Comparison of ENCODE assay signal across 25 cellular contexts in genomic region chr1:49111931-49112330, GRCh38.
DNase-seq lines count a peak whose midpoint lies in the region; ATAC-seq, FAIRE-seq and TF ChIP-seq lines count a peak whose summit lies in the region.
"Had no signal": no experiment of that assay in that cellular context is flagged by ENCODE, and none has a peak within 500 bp of the region (broad histone marks: within the 10 kb centered on the region; RNA-seq: fewer than 3 reads in every experiment).

No MANE protein-coding gene starts in this region.

- H3K9me3 ChIP-seq in osteoblast (ENCODE audit: low read depth, low read length): no peaks in the 10 kb centered on the region
- H3K9me3 ChIP-seq: A549, BE2C had no signal

- H3K79me2 ChIP-seq in osteoblast (ENCODE audit: insufficient read depth, low read length): no peaks in the 10 kb centered on the region

- H2AFZ ChIP-seq in osteoblast (ENCODE audit: low read length): no peak overlapping the region
- H2AFZ ChIP-seq: GM23248 had no signal

- H3K4me1 ChIP-seq in osteoblast (ENCODE audit: insufficient read depth, low read length) (no peaks in the 10 kb centered on the region), foreskin keratinocyte (no peaks in the 10 kb centered on the region)
- H3K4me1 ChIP-seq: A549; BE2C; BLaER1 treated with 17β-estradiol and CSF1 and Interleukin-3, amounts not matched to agents 10 nM and 100 nM had no signal

- H3K27ac ChIP-seq in osteoblast (ENCODE audit: low read depth, low read length): no peak overlapping the region
- H3K27ac ChIP-seq in foreskin keratinocyte: no peak overlapping the region
- H3K27ac ChIP-seq: A549; BLaER1 treated with 17β-estradiol and CSF1 and Interleukin-3, amounts not matched to agents 10 nM and 100 nM; GM23248 had no signal

- no peaks in the 10 kb centered on the region for H3K36me3 ChIP-seq in osteoblast (ENCODE audit: insufficient read depth, low read length)
- H3K36me3 ChIP-seq: BE2C; BLaER1 treated with 17β-estradiol and CSF1 and Interleukin-3, amounts not matched to agents 10 nM and 100 nM had no signal

- no peaks in the 10 kb centered on the region for H4K20me1 ChIP-seq in osteoblast (ENCODE audit: insufficient read depth, low read length)
- H4K20me1 ChIP-seq: BLaER1 treated with 17β-estradiol and CSF1 and Interleukin-3, amounts not matched to agents 10 nM and 100 nM had no signal

- no peak for TF ChIP-seq CTCF in osteoblast (IDR thresholded peaks at IDR 0.05; ENCODE audit: extremely low read depth, low read depth, low read length)
- TF ChIP-seq CTCF in foreskin keratinocyte (conservative IDR thresholded peaks at IDR 0.05): no peak

- FAIRE-seq in RCC 7860 (lab: Jason Lieb, UNC): no peak
- FAIRE-seq: A549, D721Med, GM12878, GM19239, H1 had no signal

- H3K4me2 ChIP-seq in osteoblast (ENCODE audit: insufficient read depth, low read length): no peak overlapping the region
- H3K4me2 ChIP-seq: A549; BLaER1 treated with 17β-estradiol and CSF1 and Interleukin-3, amounts not matched to agents 10 nM and 100 nM had no signal

- H3K27me3 ChIP-seq in osteoblast (ENCODE audit: insufficient read depth, low read length) (no peaks in the 10 kb centered on the region), foreskin keratinocyte (no peaks in the 10 kb centered on the region)
- H3K27me3 ChIP-seq: BE2C; BLaER1 treated with 17β-estradiol and CSF1 and Interleukin-3, amounts not matched to agents 10 nM and 100 nM had no signal

- DNase-seq in RCC 7860 (ENCODE audit: low spot score): peak; percentile 38
- DNase-seq in glomerular visceral epithelial cell (ENCODE audit: extremely low spot score): peak; percentile 13
- DNase-seq in osteoblast (ENCODE audit: insufficient read length, low spot score, missing footprints): peak; percentile 18
- no peak for DNase-seq in epidermal melanocyte (ENCODE audit: insufficient read length, low spot score)
- no peak for DNase-seq in foreskin keratinocyte
- no peak for DNase-seq in activated effector memory CD4-positive, alpha-beta T cell treated with Interleukin-2 at 50 U/mL for 16 hours
- DNase-seq: 8988T; ACHN; AML-193; BE2C; CD4-positive, alpha-beta T cell; CD8-positive, alpha-beta memory T cell; DMS 273 treated with DMSO at 0.1 percent for 48 hours; DMS79; EL; GDM1; GM23248; H7; HCEC 1CT had no signal

- no peak overlapping the region for H3K4me3 ChIP-seq in osteoblast (ENCODE audit: insufficient read depth, low read length)
- H3K4me3 ChIP-seq: A549; BLaER1 treated with 17β-estradiol and CSF1 and Interleukin-3, amounts not matched to agents 10 nM and 100 nM; GM12878; GM23248 had no signal

- ATAC-seq in foreskin keratinocyte: no peak
- ATAC-seq: A549, GM12878 had no signal

Comparison
In these comparisons a context has a peak if more than half of its experiments do, and no peak if none do; other contexts are left out.
1. DNase-seq: peak in RCC 7860 (single experiment), glomerular visceral epithelial cell (single experiment) and osteoblast (single experiment); none in epidermal melanocyte (single experiment), foreskin keratinocyte (0 of 2) and activated effector memory CD4-positive, alpha-beta T cell treated with Interleukin-2 at 50 U/mL for 16 hours (single experiment).